ENCODE assay signal across 1 cellular context in the genomic region with DNA sequence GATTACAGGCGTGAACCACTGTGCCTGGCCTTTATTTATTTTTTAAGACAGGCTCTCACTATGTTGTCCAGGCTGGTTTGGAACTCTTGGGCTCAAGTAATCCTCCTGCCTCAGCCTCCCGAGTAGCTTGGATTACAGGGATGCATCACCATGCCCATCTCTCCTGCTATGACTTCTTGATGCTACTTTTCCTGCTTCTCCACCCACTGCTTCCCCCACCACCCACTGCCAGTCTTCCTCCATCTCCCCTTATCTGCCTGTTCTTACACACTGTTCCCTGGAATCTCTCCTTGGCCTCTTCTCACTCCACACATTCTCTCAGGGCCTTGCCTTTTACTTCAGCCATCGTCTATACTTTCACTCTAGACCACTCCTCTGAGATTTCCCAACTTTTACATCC.
TF ChIP-seq lines count a peak whose summit lies in the region.

No MANE protein-coding gene starts in this region.

TF ChIP-seq in endothelial cell of umbilical vein, 7 proteins besides CTCF, POLR2A, EP300 and RAD21:
- TF ChIP-seq, protein P1, sequence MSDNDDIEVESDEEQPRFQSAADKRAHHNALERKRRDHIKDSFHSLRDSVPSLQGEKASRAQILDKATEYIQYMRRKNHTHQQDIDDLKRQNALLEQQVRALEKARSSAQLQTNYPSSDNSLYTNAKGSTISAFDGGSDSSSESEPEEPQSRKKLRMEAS (IDR thresholded peaks at IDR 0.05; ENCODE audit: insufficient read depth, insufficient read length), result no peak
- TF ChIP-seq MYC (IDR thresholded peaks at IDR 0.05; ENCODE audit: low read depth, low read length) (no peak), EZH2 (IDR thresholded peaks at IDR 0.05; ENCODE audit: borderline replicate concordance, low read depth, low read length, severe bottlenecking) (no peak), POLR2AphosphoS5 (IDR thresholded peaks at IDR 0.05; ENCODE audit: insufficient read depth, low read depth, low read length) (no peak), FOS (IDR thresholded peaks at IDR 0.05; ENCODE audit: borderline replicate concordance, insufficient read depth, low read length) (no peak), JUN (IDR thresholded peaks at IDR 0.05; ENCODE audit: borderline replicate concordance, insufficient read depth, insufficient read length, low read depth) (no peak), GATA2 (IDR thresholded peaks at IDR 0.05; ENCODE audit: insufficient read depth, insufficient read length, low read depth, low read length) (no peak)
